In the genomic region with DNA sequence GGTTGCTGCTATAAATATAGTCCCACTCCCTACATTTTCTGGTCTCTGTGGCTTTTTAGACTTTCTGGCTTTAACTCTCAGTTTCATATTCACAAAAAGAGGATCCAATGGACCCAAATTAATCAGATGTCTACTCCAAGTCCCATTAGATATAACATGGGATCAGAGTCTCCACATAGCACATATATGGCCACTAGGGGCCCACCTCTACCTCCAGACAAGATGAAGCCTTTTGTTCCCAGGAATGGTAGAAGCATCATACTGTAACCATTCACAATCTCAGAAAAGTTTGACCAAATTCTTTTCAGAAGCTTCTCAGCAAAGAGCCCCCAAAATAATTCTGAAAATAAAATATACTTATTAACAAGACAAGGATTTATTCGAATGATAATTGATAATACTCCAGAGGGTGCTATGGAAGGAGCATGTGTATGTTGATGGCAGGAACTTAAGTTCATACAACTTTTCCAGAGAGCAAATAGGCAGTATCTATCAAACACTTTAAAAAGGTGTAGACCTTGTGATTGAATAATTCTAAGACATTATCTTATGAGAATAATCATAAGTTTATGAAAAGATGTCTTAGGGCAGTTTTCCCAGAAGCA, we compare ENCODE assay signal across 9 cellular contexts.
DNase-seq lines count a peak whose midpoint lies in the region; ATAC-seq lines count a peak whose summit lies in the region.
"Had no signal": no experiment of that assay in that cellular context is flagged by ENCODE, and none has a peak within 500 bp of the region (broad histone marks: within the 10 kb centered on the region; RNA-seq: fewer than 3 reads in every experiment).

No MANE protein-coding gene starts in this region.

- H3K4me1 Mint-ChIP-seq in stimulated activated effector memory CD8-positive, alpha-beta T cell treated with anti-CD3 and anti-CD28 coated beads, Interleukin-12 subunit alpha, Interleukin-12 subunit beta, amount 100 ng/mL, for 72 hours: no peaks in the 10 kb centered on the region

- no peaks in the 10 kb centered on the region for H3K9me3 Mint-ChIP-seq in stimulated activated effector memory CD8-positive, alpha-beta T cell treated with anti-CD3 and anti-CD28 coated beads, Interleukin-12 subunit alpha, Interleukin-12 subunit beta, amount 100 ng/mL, for 72 hours

- peak; percentile 75 for ATAC-seq in GM18517 (IDR thresholded peaks at IDR 0.05; ENCODE audit: unreplicated experiment)
- peak; percentile 87 for ATAC-seq in HG02885 (IDR thresholded peaks at IDR 0.05; ENCODE audit: poor library complexity, unreplicated experiment)
- ATAC-seq in stimulated activated effector memory CD8-positive, alpha-beta T cell treated with anti-CD3 and anti-CD28 coated beads, Interleukin-12 subunit alpha, Interleukin-12 subunit beta, amount 100 ng/mL, for 72 hours: peak; percentile 67
- ATAC-seq: K562 had no signal

- no peak overlapping the region for H3K27ac Mint-ChIP-seq in stimulated activated effector memory CD8-positive, alpha-beta T cell treated with anti-CD3 and anti-CD28 coated beads, Interleukin-12 subunit alpha, Interleukin-12 subunit beta, amount 100 ng/mL, for 72 hours

- no peak overlapping the region for H3K4me3 Mint-ChIP-seq in stimulated activated effector memory CD8-positive, alpha-beta T cell treated with anti-CD3 and anti-CD28 coated beads, Interleukin-12 subunit alpha, Interleukin-12 subunit beta, amount 100 ng/mL, for 72 hours

- no peaks in the 10 kb centered on the region for H3K36me3 Mint-ChIP-seq in stimulated activated effector memory CD8-positive, alpha-beta T cell treated with anti-CD3 and anti-CD28 coated beads, Interleukin-12 subunit alpha, Interleukin-12 subunit beta, amount 100 ng/mL, for 72 hours

- DNase-seq in Ammon's horn (ENCODE audit: low spot score) (peak; percentile 45), OCI-M1 (lab: John Stamatoyannopoulos, UW) (peak; percentile 50), foreskin melanocyte (peak; percentile 25), GF-D8 (lab: John Stamatoyannopoulos, UW) (no peak), DMS79 treated with DMSO at 0.1 percent for 48 hours (lab: John Stamatoyannopoulos, UW) (no peak)
- no peak for DNase-seq in stimulated activated effector memory CD8-positive, alpha-beta T cell treated with anti-CD3 and anti-CD28 coated beads, Interleukin-12 subunit alpha, Interleukin-12 subunit beta, amount 100 ng/mL, for 72 hours (ENCODE audit: low spot score in 2 of 2)

Comparison
In these comparisons a context has a peak if more than half of its experiments do, and no peak if none do; other contexts are left out.
1. DNase-seq: peak in Ammon's horn (single experiment), OCI-M1 (single experiment) and foreskin melanocyte (single experiment); none in stimulated activated effector memory CD8-positive, alpha-beta T cell treated with anti-CD3 and anti-CD28 coated beads, Interleukin-12 subunit alpha, Interleukin-12 subunit beta, amount 100 ng/mL, for 72 hours (0 of 2), GF-D8 (single experiment) and DMS79 treated with DMSO at 0.1 percent for 48 hours (single experiment).
2. Peak in every context shown above with its lines, with median percentiles within 50 percentile points of each other: ATAC-seq.